24 cellular contexts compared by ENCODE assay signal in genomic region chr2:45952591-45952990, GRCh38.
"Had no signal": no experiment of that assay in that cellular context is flagged by ENCODE, and none has a peak within 500 bp of the region (broad histone marks: within the 10 kb centered on the region; RNA-seq: fewer than 3 reads in every experiment).

No MANE protein-coding gene starts in this region.

- H3K4me1 Mint-ChIP-seq: neural progenitor cell; stimulated activated effector memory CD8-positive, alpha-beta T cell treated with anti-CD3 and anti-CD28 coated beads, Interleukin-12 subunit alpha, Interleukin-12 subunit beta, amount 100 ng/mL, for 72 hours had no signal

- H3K27me3 Mint-ChIP-seq: naive thymus-derived CD8-positive, alpha-beta T cell; stimulated activated naive B cell treated with anti-CD40 and anti-IgM and Interleukin-4, amounts not matched to agents 10 μg/mL and 1 μg/mL and 100 μg/mL, for 72 hours; stimulated activated naive CD8-positive, alpha-beta T cell treated with anti-CD3 and anti-CD28 coated beads, Interleukin-15, Interleukin-2, amounts not matched to agents 100 ng/mL and 50 ng/mL, for 24 hours had no signal

- H3K36me3 Mint-ChIP-seq: natural killer cell treated with Interleukin-12 subunit alpha and Interleukin-12 subunit beta and Interleukin-15 and Interleukin-18, amount 100 ng/mL, for 72 hours; neural progenitor cell; stimulated activated effector memory CD8-positive, alpha-beta T cell treated with anti-CD3 and anti-CD28 coated beads, Interleukin-12 subunit alpha, Interleukin-12 subunit beta, amount 100 ng/mL, for 72 hours; stimulated activated naive B cell treated with anti-CD40 and anti-IgM and Interleukin-4, amounts not matched to agents 10 μg/mL and 1 μg/mL and 100 μg/mL, for 72 hours had no signal

- H3K27ac Mint-ChIP-seq: naive thymus-derived CD8-positive, alpha-beta T cell; natural killer cell treated with Interleukin-12 subunit alpha and Interleukin-12 subunit beta and Interleukin-15 and Interleukin-18, amount 100 ng/mL, for 72 hours; neural progenitor cell; progenitor cell of endocrine pancreas; stimulated activated effector memory CD8-positive, alpha-beta T cell treated with anti-CD3 and anti-CD28 coated beads, Interleukin-12 subunit alpha, Interleukin-12 subunit beta, amount 100 ng/mL, for 72 hours; stimulated activated naive B cell treated with anti-CD40 and anti-IgM and Interleukin-4, amounts not matched to agents 10 μg/mL and 1 μg/mL and 100 μg/mL, for 72 hours; stimulated activated naive CD8-positive, alpha-beta T cell treated with anti-CD3 and anti-CD28 coated beads, Interleukin-15, Interleukin-2, amounts not matched to agents 100 ng/mL and 50 ng/mL, for 24 hours had no signal

- ATAC-seq: naive thymus-derived CD8-positive, alpha-beta T cell; natural killer cell treated with Interleukin-12 subunit alpha and Interleukin-12 subunit beta and Interleukin-15 and Interleukin-18, amount 100 ng/mL, for 72 hours; psoas muscle; right cardiac atrium; right lobe of liver; stimulated activated effector memory CD8-positive, alpha-beta T cell treated with anti-CD3 and anti-CD28 coated beads, Interleukin-12 subunit alpha, Interleukin-12 subunit beta, amount 100 ng/mL, for 72 hours; stimulated activated naive B cell treated with anti-CD40 and anti-IgM and Interleukin-4, amounts not matched to agents 10 μg/mL and 1 μg/mL and 100 μg/mL, for 72 hours had no signal

- DNase-seq: naive thymus-derived CD8-positive, alpha-beta T cell; occipital lobe; ovary; posterior cingulate gyrus; psoas muscle; right cardiac atrium; right lobe of liver; sigmoid colon; small intestine; stimulated activated CD4-positive, alpha-beta T cell treated with anti-CD3 and anti-CD28 coated beads, Interleukin-15, amount 100 ng/mL, for 24 hours; stimulated activated CD4-positive, alpha-beta T cell treated with anti-CD3 and anti-CD28 coated beads, Interleukin-2, amount 100 ng/mL, for 24 hours; stimulated activated CD4-positive, alpha-beta T cell treated with anti-CD3 and anti-CD28 coated beads, Interleukin-2, amount 100 ng/mL, for 48 hours; stimulated activated CD4-positive, alpha-beta T cell treated with anti-CD3 and anti-CD28 coated beads, Interleukin-4, amount 100 ng/mL, for 24 hours; stimulated activated naive B cell treated with anti-CD40 and anti-IgM and Interleukin-4, amounts not matched to agents 10 μg/mL and 1 μg/mL and 100 μg/mL, for 72 hours; stimulated activated naive CD4-positive, alpha-beta T cell treated with Interleukin-2 at 50 U/mL for 16 hours; stomach; thyroid gland; trophoblast cell; upper lobe of left lung had no signal

- H3K9me3 Mint-ChIP-seq: naive thymus-derived CD8-positive, alpha-beta T cell; natural killer cell treated with Interleukin-12 subunit alpha and Interleukin-12 subunit beta and Interleukin-15 and Interleukin-18, amount 100 ng/mL, for 72 hours; neural progenitor cell; stimulated activated effector memory CD8-positive, alpha-beta T cell treated with anti-CD3 and anti-CD28 coated beads, Interleukin-12 subunit alpha, Interleukin-12 subunit beta, amount 100 ng/mL, for 72 hours; stimulated activated naive B cell treated with anti-CD40 and anti-IgM and Interleukin-4, amounts not matched to agents 10 μg/mL and 1 μg/mL and 100 μg/mL, for 72 hours; stimulated activated naive CD8-positive, alpha-beta T cell treated with anti-CD3 and anti-CD28 coated beads, Interleukin-15, Interleukin-2, amounts not matched to agents 100 ng/mL and 50 ng/mL, for 24 hours had no signal

- H3K4me3 Mint-ChIP-seq: naive thymus-derived CD8-positive, alpha-beta T cell; natural killer cell treated with Interleukin-12 subunit alpha and Interleukin-12 subunit beta and Interleukin-15 and Interleukin-18, amount 100 ng/mL, for 72 hours; neural progenitor cell; stimulated activated effector memory CD8-positive, alpha-beta T cell treated with anti-CD3 and anti-CD28 coated beads, Interleukin-12 subunit alpha, Interleukin-12 subunit beta, amount 100 ng/mL, for 72 hours; stimulated activated naive B cell treated with anti-CD40 and anti-IgM and Interleukin-4, amounts not matched to agents 10 μg/mL and 1 μg/mL and 100 μg/mL, for 72 hours; stimulated activated naive CD8-positive, alpha-beta T cell treated with anti-CD3 and anti-CD28 coated beads, Interleukin-15, Interleukin-2, amounts not matched to agents 100 ng/mL and 50 ng/mL, for 24 hours had no signal
